8 cellular contexts compared by ENCODE assay signal in genomic region chr2:191571163-191571769, GRCh38.
A peak's percentile ranks its signal among the peaks of the same experiment; 100 is the strongest.
DNase-seq lines count a peak whose midpoint lies in the region; ATAC-seq and TF ChIP-seq lines count a peak whose summit lies in the region.

No MANE protein-coding gene starts in this region.

- H3K4me2 ChIP-seq in mesenchymal stem cell (ENCODE audit: low read length, poor library complexity, severe bottlenecking), result no peak overlapping the region

- H3K4me3 ChIP-seq in choroid plexus epithelial cell (ENCODE audit: low read depth, low read length) (peak overlapping the region; percentile 17), mesenchymal stem cell (ENCODE audit: insufficient read depth in 1 of 2, low read depth in 1 of 2, low read length in 2 of 2) (peak overlapping the region in 1 of 2 experiments; percentile 54)

- ATAC-seq in HG03520 (IDR thresholded peaks at IDR 0.05; ENCODE audit: unreplicated experiment) (no peak), GM18519 (IDR thresholded peaks at IDR 0.05; ENCODE audit: low FRiP score, unreplicated experiment) (no peak)

- H4K91ac ChIP-seq in mesenchymal stem cell (ENCODE audit: low read length), result no peak overlapping the region

- DNase-seq in GM10266 (ENCODE audit: extremely low spot score) (peak; percentile 14), HCEC 1CT (peak; percentile 85), OCI-M2 (lab: John Stamatoyannopoulos, UW; ENCODE audit: unreplicated experiment) (peak; percentile 29), choroid plexus epithelial cell (ENCODE audit: low read depth) (peak; percentile 88), mesenchymal stem cell (peak; percentile 50)
- no peak for DNase-seq in activated CD4-positive, CD25-positive, alpha-beta regulatory T cell treated with anti-CD3 and anti-CD28 coated beads, Interleukin-2, amount 50 U/mL, for 72 hours

- H2AK5ac ChIP-seq in mesenchymal stem cell (ENCODE audit: low read length, severe bottlenecking), result no peak overlapping the region

- no peak overlapping the region for H2BK12ac ChIP-seq in mesenchymal stem cell (ENCODE audit: low read length in 2 of 2)

- peak overlapping the region; percentile 82 for H3K9ac ChIP-seq in mesenchymal stem cell (ENCODE audit: low read length)

- H2BK5ac ChIP-seq in mesenchymal stem cell (ENCODE audit: low read depth, low read length, poor library complexity, severe bottlenecking), result no peak overlapping the region

- H4K8ac ChIP-seq in mesenchymal stem cell (ENCODE audit: low read length), result no peak overlapping the region

- no peak overlapping the region for H2BK120ac ChIP-seq in mesenchymal stem cell (ENCODE audit: low read depth, low read length)

- TF ChIP-seq CTCF in GM10266 (IDR thresholded peaks at IDR 0.05; ENCODE audit: control insufficient read depth, insufficient read depth, low read depth, missing control alignments), result peak; percentile 54
- TF ChIP-seq CTCF in choroid plexus epithelial cell (conservative IDR thresholded peaks at IDR 0.05; ENCODE audit: low read depth, low read length), result peak; percentile 65

- no peak overlapping the region for H2AFZ ChIP-seq in mesenchymal stem cell (ENCODE audit: low read depth, low read length)

- H3K36me3 ChIP-seq in mesenchymal stem cell (ENCODE audit: control insufficient read depth in 1 of 2, insufficient read depth in 2 of 2, low read depth in 1 of 2, low read length in 2 of 2), result no peaks in the 10 kb centered on the region

- 29% methylated on average over 3 of the region's 6 CpGs for WGBS in mesenchymal stem cell

- no peak overlapping the region for H2BK15ac ChIP-seq in mesenchymal stem cell (ENCODE audit: low read depth, poor library complexity, severe bottlenecking)

- H3K27ac ChIP-seq in mesenchymal stem cell (ENCODE audit: low read length, poor library complexity, severe bottlenecking), result peak overlapping the region; percentile 28

- no peak overlapping the region for H3K14ac ChIP-seq in mesenchymal stem cell (ENCODE audit: low read length in 2 of 2)

- H3K4me1 ChIP-seq in mesenchymal stem cell (ENCODE audit: control insufficient read depth, insufficient read depth, low read depth, low read length), result peaks cover 1% of the 10 kb centered on the region

- H3K79me1 ChIP-seq in mesenchymal stem cell (replicated peaks; ENCODE audit: low read length, poor library complexity, severe bottlenecking), result no peaks in the 10 kb centered on the region

- H3K18ac ChIP-seq in mesenchymal stem cell (ENCODE audit: low read depth in 1 of 2, low read length in 2 of 2), result no peak overlapping the region

- H3K4ac ChIP-seq in mesenchymal stem cell (ENCODE audit: low read depth in 1 of 2, low read length in 2 of 2), result no peak overlapping the region

- H3K23ac ChIP-seq in mesenchymal stem cell (ENCODE audit: low read length in 2 of 2), result no peak overlapping the region

- no peaks in the 10 kb centered on the region for H3K27me3 ChIP-seq in mesenchymal stem cell (ENCODE audit: control insufficient read depth in 1 of 2, insufficient read depth in 1 of 2, low read length in 2 of 2)

- no peaks in the 10 kb centered on the region for H3K9me3 ChIP-seq in mesenchymal stem cell (ENCODE audit: control insufficient read depth, low read length)
